1 cellular context compared by ENCODE assay signal in the genomic region with DNA sequence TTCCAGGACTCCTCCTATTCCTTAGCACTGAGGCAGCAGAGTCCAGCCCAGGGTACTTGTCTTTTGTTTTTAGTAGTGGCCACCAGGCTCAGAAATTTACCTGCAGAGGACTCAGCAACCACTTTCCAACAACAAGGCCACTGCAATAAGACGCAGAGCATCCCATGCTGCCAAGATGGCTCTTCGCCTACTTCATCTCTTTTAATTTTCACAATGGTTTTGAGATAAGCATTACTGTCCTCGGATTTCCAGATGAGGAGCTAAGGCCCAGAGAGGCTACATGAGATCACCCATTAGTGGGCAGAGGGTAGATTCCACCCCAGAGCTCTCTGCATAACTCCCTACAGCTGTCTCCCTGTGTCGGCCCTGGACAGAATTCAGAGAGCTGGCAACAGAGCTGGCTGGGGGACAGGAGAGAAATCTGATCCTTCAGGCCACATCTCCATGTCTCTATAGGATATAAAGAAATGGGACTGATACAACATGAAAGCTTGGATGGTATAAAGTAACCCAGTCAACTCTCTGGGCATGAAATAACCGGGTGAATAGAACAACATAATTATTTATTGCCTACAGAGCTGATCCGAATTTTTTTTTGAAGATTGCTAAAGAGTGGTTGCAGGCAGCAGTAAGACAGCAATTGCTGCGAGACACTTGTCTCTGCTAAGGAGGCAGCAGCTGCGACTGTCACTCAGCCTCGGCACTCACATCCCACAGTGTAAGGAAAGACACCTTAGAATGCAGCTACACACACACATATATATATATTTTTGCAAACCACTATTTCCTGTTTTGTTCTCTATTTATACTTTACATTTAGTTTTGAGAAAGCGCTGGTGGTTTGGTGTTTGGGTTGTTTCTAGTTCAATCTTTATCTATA.
TF ChIP-seq lines count a peak whose summit lies in the region.

No MANE protein-coding gene starts in this region.

TF ChIP-seq in GM12878, 131 proteins besides CTCF, POLR2A, EP300 and RAD21 (continued from another document):
- TF ChIP-seq, protein P1, sequence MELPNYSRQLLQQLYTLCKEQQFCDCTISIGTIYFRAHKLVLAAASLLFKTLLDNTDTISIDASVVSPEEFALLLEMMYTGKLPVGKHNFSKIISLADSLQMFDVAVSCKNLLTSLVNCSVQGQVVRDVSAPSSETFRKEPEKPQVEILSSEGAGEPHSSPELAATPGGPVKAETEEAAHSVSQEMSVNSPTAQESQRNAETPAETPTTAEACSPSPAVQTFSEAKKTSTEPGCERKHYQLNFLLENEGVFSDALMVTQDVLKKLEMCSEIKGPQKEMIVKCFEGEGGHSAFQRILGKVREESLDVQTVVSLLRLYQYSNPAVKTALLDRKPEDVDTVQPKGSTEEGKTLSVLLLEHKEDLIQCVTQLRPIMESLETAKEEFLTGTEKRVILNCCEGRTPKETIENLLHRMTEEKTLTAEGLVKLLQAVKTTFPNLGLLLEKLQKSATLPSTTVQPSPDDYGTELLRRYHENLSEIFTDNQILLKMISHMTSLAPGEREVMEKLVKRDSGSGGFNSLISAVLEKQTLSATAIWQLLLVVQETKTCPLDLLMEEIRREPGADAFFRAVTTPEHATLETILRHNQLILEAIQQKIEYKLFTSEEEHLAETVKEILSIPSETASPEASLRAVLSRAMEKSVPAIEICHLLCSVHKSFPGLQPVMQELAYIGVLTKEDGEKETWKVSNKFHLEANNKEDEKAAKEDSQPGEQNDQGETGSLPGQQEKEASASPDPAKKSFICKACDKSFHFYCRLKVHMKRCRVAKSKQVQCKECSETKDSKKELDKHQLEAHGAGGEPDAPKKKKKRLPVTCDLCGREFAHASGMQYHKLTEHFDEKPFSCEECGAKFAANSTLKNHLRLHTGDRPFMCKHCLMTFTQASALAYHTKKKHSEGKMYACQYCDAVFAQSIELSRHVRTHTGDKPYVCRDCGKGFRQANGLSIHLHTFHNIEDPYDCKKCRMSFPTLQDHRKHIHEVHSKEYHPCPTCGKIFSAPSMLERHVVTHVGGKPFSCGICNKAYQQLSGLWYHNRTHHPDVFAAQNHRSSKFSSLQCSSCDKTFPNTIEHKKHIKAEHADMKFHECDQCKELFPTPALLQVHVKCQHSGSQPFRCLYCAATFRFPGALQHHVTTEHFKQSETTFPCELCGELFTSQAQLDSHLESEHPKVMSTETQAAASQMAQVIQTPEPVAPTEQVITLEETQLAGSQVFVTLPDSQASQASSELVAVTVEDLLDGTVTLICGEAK (IDR thresholded peaks at IDR 0.05; ENCODE audit: borderline replicate concordance), result no peak
- TF ChIP-seq ZNF592 (IDR thresholded peaks at IDR 0.05), result no peak
- peak; percentile 80 for TF ChIP-seq MEF2A (IDR thresholded peaks at IDR 0.05; ENCODE audit: insufficient read depth, low read depth, low read length)
- TF ChIP-seq SMAD1 (IDR thresholded peaks at IDR 0.05; ENCODE audit: low read depth, partially characterized antibody), result no peak
- TF ChIP-seq IRF4 (IDR thresholded peaks at IDR 0.05; ENCODE audit: low read depth, low read length), result no peak
- TF ChIP-seq NFIC (IDR thresholded peaks at IDR 0.05; ENCODE audit: low read depth, low read length), result peak; percentile 26; the same call in 1 of the 2 replicates
- TF ChIP-seq SUZ12 (IDR thresholded peaks at IDR 0.05; ENCODE audit: unreplicated experiment), result no peak
- no peak for TF ChIP-seq NFYA (IDR thresholded peaks at IDR 0.05; ENCODE audit: borderline replicate concordance, low read depth, low read length)
- no peak for TF ChIP-seq ZSCAN29 (IDR thresholded peaks at IDR 0.05)
- TF ChIP-seq PKNOX1 (IDR thresholded peaks at IDR 0.05), result peak; percentile 91
- TF ChIP-seq, protein P2, sequence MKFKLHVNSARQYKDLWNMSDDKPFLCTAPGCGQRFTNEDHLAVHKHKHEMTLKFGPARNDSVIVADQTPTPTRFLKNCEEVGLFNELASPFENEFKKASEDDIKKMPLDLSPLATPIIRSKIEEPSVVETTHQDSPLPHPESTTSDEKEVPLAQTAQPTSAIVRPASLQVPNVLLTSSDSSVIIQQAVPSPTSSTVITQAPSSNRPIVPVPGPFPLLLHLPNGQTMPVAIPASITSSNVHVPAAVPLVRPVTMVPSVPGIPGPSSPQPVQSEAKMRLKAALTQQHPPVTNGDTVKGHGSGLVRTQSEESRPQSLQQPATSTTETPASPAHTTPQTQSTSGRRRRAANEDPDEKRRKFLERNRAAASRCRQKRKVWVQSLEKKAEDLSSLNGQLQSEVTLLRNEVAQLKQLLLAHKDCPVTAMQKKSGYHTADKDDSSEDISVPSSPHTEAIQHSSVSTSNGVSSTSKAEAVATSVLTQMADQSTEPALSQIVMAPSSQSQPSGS (IDR thresholded peaks at IDR 0.05; ENCODE audit: low read length), result peak; percentile 65; the same call in 1 of the 2 replicates
- TF ChIP-seq RFX5 (IDR thresholded peaks at IDR 0.05; ENCODE audit: low read depth, low read length), result no peak
- TF ChIP-seq CHD4 (IDR thresholded peaks at IDR 0.05), result no peak
- no peak for TF ChIP-seq ATF7 (IDR thresholded peaks at IDR 0.05; ENCODE audit: low read depth)
- TF ChIP-seq RUNX3 (IDR thresholded peaks at IDR 0.05; ENCODE audit: low read length), result peak; percentile 76
- TF ChIP-seq SMC3 (IDR thresholded peaks at IDR 0.05; ENCODE audit: borderline replicate concordance, low read length), result no peak
- no peak for TF ChIP-seq NR2C1 (IDR thresholded peaks at IDR 0.05)
- TF ChIP-seq, protein P3, sequence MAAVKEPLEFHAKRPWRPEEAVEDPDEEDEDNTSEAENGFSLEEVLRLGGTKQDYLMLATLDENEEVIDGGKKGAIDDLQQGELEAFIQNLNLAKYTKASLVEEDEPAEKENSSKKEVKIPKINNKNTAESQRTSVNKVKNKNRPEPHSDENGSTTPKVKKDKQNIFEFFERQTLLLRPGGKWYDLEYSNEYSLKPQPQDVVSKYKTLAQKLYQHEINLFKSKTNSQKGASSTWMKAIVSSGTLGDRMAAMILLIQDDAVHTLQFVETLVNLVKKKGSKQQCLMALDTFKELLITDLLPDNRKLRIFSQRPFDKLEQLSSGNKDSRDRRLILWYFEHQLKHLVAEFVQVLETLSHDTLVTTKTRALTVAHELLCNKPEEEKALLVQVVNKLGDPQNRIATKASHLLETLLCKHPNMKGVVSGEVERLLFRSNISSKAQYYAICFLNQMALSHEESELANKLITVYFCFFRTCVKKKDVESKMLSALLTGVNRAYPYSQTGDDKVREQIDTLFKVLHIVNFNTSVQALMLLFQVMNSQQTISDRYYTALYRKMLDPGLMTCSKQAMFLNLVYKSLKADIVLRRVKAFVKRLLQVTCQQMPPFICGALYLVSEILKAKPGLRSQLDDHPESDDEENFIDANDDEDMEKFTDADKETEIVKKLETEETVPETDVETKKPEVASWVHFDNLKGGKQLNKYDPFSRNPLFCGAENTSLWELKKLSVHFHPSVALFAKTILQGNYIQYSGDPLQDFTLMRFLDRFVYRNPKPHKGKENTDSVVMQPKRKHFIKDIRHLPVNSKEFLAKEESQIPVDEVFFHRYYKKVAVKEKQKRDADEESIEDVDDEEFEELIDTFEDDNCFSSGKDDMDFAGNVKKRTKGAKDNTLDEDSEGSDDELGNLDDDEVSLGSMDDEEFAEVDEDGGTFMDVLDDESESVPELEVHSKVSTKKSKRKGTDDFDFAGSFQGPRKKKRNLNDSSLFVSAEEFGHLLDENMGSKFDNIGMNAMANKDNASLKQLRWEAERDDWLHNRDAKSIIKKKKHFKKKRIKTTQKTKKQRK (IDR thresholded peaks at IDR 0.05; ENCODE audit: low read depth, low read length), result no peak
- no peak for TF ChIP-seq HCFC1 (IDR thresholded peaks at IDR 0.05; ENCODE audit: low read length)
- TF ChIP-seq NR2F1 (conservative IDR thresholded peaks at IDR 0.05), result no peak
- no peak for TF ChIP-seq TCF7 (IDR thresholded peaks at IDR 0.05; ENCODE audit: borderline replicate concordance)
